8 cellular contexts compared by ENCODE assay signal in the genomic region with DNA sequence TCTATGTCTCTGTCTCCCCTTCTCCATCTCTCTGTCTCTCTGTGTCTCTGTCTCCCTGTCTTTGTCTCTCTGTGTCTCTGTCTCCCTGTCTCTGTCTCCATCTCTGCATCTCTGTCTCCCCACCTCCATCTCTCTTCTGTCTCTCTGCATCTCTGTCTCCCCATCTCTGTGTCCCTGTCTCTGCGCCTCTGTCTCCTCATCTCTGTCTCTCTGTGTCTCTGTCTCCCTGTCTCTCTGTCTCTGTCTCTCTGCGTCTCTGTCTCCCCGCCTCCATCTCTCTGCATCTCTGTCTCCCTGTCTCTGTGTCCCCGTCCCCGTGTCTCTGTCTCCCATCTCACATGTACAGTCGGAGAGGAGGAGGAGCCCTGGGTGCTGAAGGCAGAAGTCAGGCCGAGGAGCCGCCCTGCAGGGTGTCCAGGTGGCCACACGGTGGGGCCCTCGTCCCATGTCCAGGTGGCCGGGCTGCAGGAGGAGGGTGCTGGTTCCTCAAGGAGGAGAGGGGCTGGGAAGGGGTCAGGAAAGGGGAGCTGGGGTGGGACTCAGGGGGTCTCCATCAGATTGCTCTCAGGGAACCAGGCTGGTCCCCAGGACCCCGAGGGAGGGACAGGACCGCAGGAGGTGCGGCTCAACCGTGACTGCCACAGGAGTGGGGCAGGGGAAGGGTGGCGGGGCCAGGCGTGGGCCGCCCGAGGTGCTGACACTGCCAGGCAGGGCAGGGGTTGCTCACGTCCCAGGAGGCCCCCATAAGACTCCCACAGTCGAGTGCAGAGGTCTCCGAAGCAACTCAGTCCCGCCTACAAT. TPM values are rescaled to one million over a fixed set of nuclear protein-coding genes. Genes with fewer than 3 reads are reported as not detected.
A peak's percentile ranks its signal among the peaks of the same experiment; 100 is the strongest.
DNase-seq lines count a peak whose midpoint lies in the region; ATAC-seq and TF ChIP-seq lines count a peak whose summit lies in the region.

No MANE protein-coding gene starts in this region.

- no peak for TF ChIP-seq EP300 in upper lobe of left lung (IDR thresholded peaks at IDR 0.05)

- peaks cover 3% of the 10 kb centered on the region for H3K4me1 ChIP-seq in DOHH2 (ENCODE audit: control insufficient read depth, low read length)
- no peaks in the 10 kb centered on the region for H3K4me1 ChIP-seq in SJSA1 (replicated peaks)
- H3K4me1 ChIP-seq in upper lobe of left lung: peaks cover 0 to 12% (median 2%) of the 10 kb centered on the region in 4 donors

- no peaks in the 10 kb centered on the region for H3K27me3 ChIP-seq in DOHH2 (ENCODE audit: control insufficient read depth, low read length)
- H3K27me3 ChIP-seq in SJSA1 (replicated peaks): peaks cover 15% of the 10 kb centered on the region
- H3K27me3 ChIP-seq in upper lobe of left lung: no peaks in the 10 kb centered on the region

- no peaks in the 10 kb centered on the region for H3K79me2 ChIP-seq in DOHH2 (ENCODE audit: control insufficient read depth, low read length)

- ATAC-seq in upper lobe of left lung (ENCODE audit: low FRiP score in 2 of 2) (peak; percentile 62 to 75), HG02571 (IDR thresholded peaks at IDR 0.05; ENCODE audit: unreplicated experiment) (no peak)

- H3F3A ChIP-seq in DOHH2 (ENCODE audit: control insufficient read depth, insufficient read depth): no peaks in the 10 kb centered on the region

- H4K20me1 ChIP-seq in DOHH2 (ENCODE audit: control insufficient read depth, insufficient read depth, low read depth, low read length): no peaks in the 10 kb centered on the region

- H3K4me3 ChIP-seq in DOHH2 (ENCODE audit: low read length) (no peak overlapping the region), LNCaP clone FGC (ENCODE audit: low read depth, low read length) (no peak overlapping the region), SJSA1 (no peak overlapping the region), upper lobe of left lung (no peak overlapping the region)

- TF ChIP-seq CTCF in DOHH2 (IDR thresholded peaks at IDR 0.05; ENCODE audit: low read depth, low read length, poor library complexity, severe bottlenecking): peak; percentile 80
- TF ChIP-seq CTCF in LNCaP clone FGC (IDR thresholded peaks at IDR 0.05; ENCODE audit: control insufficient read depth, extremely low read depth, insufficient read depth): peak; percentile 99
- TF ChIP-seq CTCF in upper lobe of left lung (IDR thresholded peaks at IDR 0.05): peak; percentile 89 to 96 (median 92)

- WGBS in upper lobe of left lung, 2 donors: 16 to 33% methylated on average over 11 to 20 of the region's 23 CpGs

- peak; percentile 31 for DNase-seq in LNCaP clone FGC (ENCODE audit: low read depth)
- DNase-seq in SJSA1 (ENCODE audit: low read depth in 1 of 2, low spot score in 2 of 2): peak; percentile 55 to 82
- DNase-seq in activated gamma-delta T cell treated with anti-CD3 and anti-CD28 coated beads, Interleukin-2, amount 50 U/mL, for 16 hours (ENCODE audit: low read depth): peak; percentile 59
- peak; percentile 21 for DNase-seq in globus pallidus (ENCODE audit: low spot score)
- peak; percentile 38 for DNase-seq in pons (ENCODE audit: low spot score)
- peak; percentile 78 to 91 for DNase-seq in upper lobe of left lung

- H3K36me3 ChIP-seq in DOHH2 (ENCODE audit: control insufficient read depth, low read length): no peaks in the 10 kb centered on the region
- no peaks in the 10 kb centered on the region for H3K36me3 ChIP-seq in SJSA1
- no peaks in the 10 kb centered on the region for H3K36me3 ChIP-seq in upper lobe of left lung

- no peak for TF ChIP-seq POLR2A in upper lobe of left lung (IDR thresholded peaks at IDR 0.05)

- no peaks in the 10 kb centered on the region for H3K9me2 ChIP-seq in DOHH2 (replicated peaks; ENCODE audit: control insufficient read depth, low read length)

- H3K9me3 ChIP-seq in DOHH2 (ENCODE audit: control insufficient read depth, insufficient read depth, low read length): no peaks in the 10 kb centered on the region
- H3K9me3 ChIP-seq in SJSA1 (replicated peaks): no peaks in the 10 kb centered on the region
- no peaks in the 10 kb centered on the region for H3K9me3 ChIP-seq in upper lobe of left lung

- H3K4me2 ChIP-seq in DOHH2 (ENCODE audit: low read length): no peak overlapping the region

- H3K27ac ChIP-seq in DOHH2 (ENCODE audit: low read depth, low read length) (no peak overlapping the region), SJSA1 (no peak overlapping the region), upper lobe of left lung (no peak overlapping the region)

RNA-seq across cellular contexts. Expression of gene TH, which starts 25.6 kb away (rescaled TPM):
- total RNA-seq in SJSA1 (2014; rRNA removed; shearing (Covaris generic)): not detected in 2 replicates
- total RNA-seq in upper lobe of left lung: not detected

RNA-seq across cellular contexts. Expression of gene INS, which starts 36.2 kb away (rescaled TPM):
- total RNA-seq in SJSA1 (2014; rRNA removed; shearing (Covaris generic)): not detected in 2 replicates
- total RNA-seq in upper lobe of left lung: under 1 TPM in 1 of 6 donors, not detected in 5; 0.67 TPM

RNA-seq across cellular contexts. Expression of gene IGF2, which starts 58.0 kb away (rescaled TPM):
- total RNA-seq in SJSA1 (2014; rRNA removed; shearing (Covaris generic)): 29.7 and 31.5 TPM in 2 replicates
- total RNA-seq in upper lobe of left lung: 10 to 100 TPM in 2 of 6 donors, 1 to 10 TPM in 3, not detected in 1; 7.0 to 24.4 (median 8.4) TPM

Comparison
In these comparisons a context has a peak if more than half of its experiments do, and no peak if none do; other contexts are left out.
1. DNase-seq: peak in every context shown above with its lines; median percentile 84 in upper lobe of left lung; 68 in SJSA1; 59 in activated gamma-delta T cell treated with anti-CD3 and anti-CD28 coated beads, Interleukin-2, amount 50 U/mL, for 16 hours; 38 in pons; 31 in LNCaP clone FGC; 21 in globus pallidus.